ENCODE assay signal across 23 cellular contexts in the genomic region with DNA sequence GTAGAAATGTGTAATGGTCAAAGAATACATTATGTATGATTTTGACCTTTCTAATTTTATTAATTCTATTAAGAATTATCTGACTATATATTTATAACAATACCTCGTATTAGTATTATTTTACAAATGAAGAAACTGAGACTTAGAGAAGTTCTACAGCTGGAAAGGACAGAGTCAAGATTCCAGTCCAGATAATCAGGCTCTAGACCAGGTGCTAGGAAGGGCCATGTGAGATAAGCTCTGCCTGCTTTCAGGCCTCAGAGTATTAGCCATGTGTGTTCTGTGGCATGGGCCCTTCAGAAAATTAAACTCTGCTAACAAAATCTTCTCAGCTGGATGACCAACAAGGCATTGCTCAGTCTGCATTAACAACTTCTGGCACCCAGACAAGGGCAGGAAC.
"Had no signal": no experiment of that assay in that cellular context is flagged by ENCODE, and none has a peak within 500 bp of the region (broad histone marks: within the 10 kb centered on the region; RNA-seq: fewer than 3 reads in every experiment).

No MANE protein-coding gene starts in this region.

- H3K27ac Mint-ChIP-seq: naive thymus-derived CD4-positive, alpha-beta T cell; nephron; neural progenitor cell; stimulated activated effector memory CD8-positive, alpha-beta T cell treated with anti-CD3 and anti-CD28 coated beads, Interleukin-12 subunit alpha, Interleukin-12 subunit beta, amount 100 ng/mL, for 72 hours had no signal

- H3K4me3 Mint-ChIP-seq: dendritic cell treated with granulocyte-macrophage colony-stimulating factor and Interleukin-4, amounts not matched to agents 40 ng/mL and 50 ng/mL, for 4 days; naive thymus-derived CD4-positive, alpha-beta T cell; nephron; neural progenitor cell; stimulated activated effector memory CD8-positive, alpha-beta T cell treated with anti-CD3 and anti-CD28 coated beads, Interleukin-12 subunit alpha, Interleukin-12 subunit beta, amount 100 ng/mL, for 72 hours had no signal

- DNase-seq: colonic mucosa; effector CD8-positive, alpha-beta T cell; foreskin melanocyte; glutamatergic neuron; heart right ventricle; hippocampal formation; left cardiac atrium; left lung; mesendoderm; midbrain; naive thymus-derived CD4-positive, alpha-beta T cell; nucleus accumbens; stimulated activated CD4-positive, alpha-beta T cell treated with anti-CD3 and anti-CD28 coated beads, Interleukin-2, amount 100 ng/mL, for 24 hours; stimulated activated CD4-positive, alpha-beta T cell treated with anti-CD3 and anti-CD28 coated beads, Interleukin-4, amount 100 ng/mL, for 24 hours; stimulated activated naive CD4-positive, alpha-beta T cell treated with Interleukin-2 at 50 U/mL for 16 hours; stomach; thyroid gland; trophoblast cell had no signal

- H3K36me3 Mint-ChIP-seq: neural progenitor cell; stimulated activated effector memory CD8-positive, alpha-beta T cell treated with anti-CD3 and anti-CD28 coated beads, Interleukin-12 subunit alpha, Interleukin-12 subunit beta, amount 100 ng/mL, for 72 hours had no signal

- H3K9me3 Mint-ChIP-seq: neural progenitor cell had no signal

- H3K27me3 Mint-ChIP-seq: dendritic cell treated with granulocyte-macrophage colony-stimulating factor and Interleukin-4, amounts not matched to agents 40 ng/mL and 50 ng/mL, for 4 days; naive thymus-derived CD4-positive, alpha-beta T cell had no signal

- ATAC-seq: heart right ventricle; left cardiac atrium; left lung; naive thymus-derived CD4-positive, alpha-beta T cell; sciatic nerve; stimulated activated effector memory CD8-positive, alpha-beta T cell treated with anti-CD3 and anti-CD28 coated beads, Interleukin-12 subunit alpha, Interleukin-12 subunit beta, amount 100 ng/mL, for 72 hours had no signal

- H3K4me1 Mint-ChIP-seq: nephron; neural progenitor cell; stimulated activated effector memory CD8-positive, alpha-beta T cell treated with anti-CD3 and anti-CD28 coated beads, Interleukin-12 subunit alpha, Interleukin-12 subunit beta, amount 100 ng/mL, for 72 hours had no signal
